8 cellular contexts compared by ENCODE assay signal in genomic region chr4:105474110-105474518, GRCh38. TPM values are rescaled to one million over a fixed set of nuclear protein-coding genes. Genes with fewer than 3 reads are reported as not detected.
DNase-seq lines count a peak whose midpoint lies in the region; ATAC-seq, FAIRE-seq and TF ChIP-seq lines count a peak whose summit lies in the region.

No MANE protein-coding gene starts in this region.

- no peaks in the 10 kb centered on the region for H3K9me3 ChIP-seq in BLaER1
- peaks cover 2% of the 10 kb centered on the region; the same call in 1 of the 2 replicates for H3K9me3 ChIP-seq in K562 (replicated peaks; ENCODE audit: control insufficient read depth, insufficient read depth, low read depth, low read length)
- peaks cover 2% of the 10 kb centered on the region for H3K9me3 ChIP-seq in iPS-18c (ENCODE audit: control insufficient read depth, insufficient read depth, low read length)
- H3K9me3 ChIP-seq in spleen: no peaks in the 10 kb centered on the region

- CTCF ChIA-PET in K562 (lab: Yijun Ruan, JAX; ENCODE audit: low intra/inter-chr PET ratio): no interaction called here

- H3K27me3 ChIP-seq in BLaER1 (no peaks in the 10 kb centered on the region), K562 (ENCODE audit: control insufficient read depth in 2 of 2, insufficient read depth in 2 of 2, low read length in 2 of 2) (no peaks in the 10 kb centered on the region), spleen (replicated peaks in 1 of 7) (no peaks in the 10 kb centered on the region)

- H3K27me3 Mint-ChIP-seq in IgD-negative memory B cell: no peaks in the 10 kb centered on the region

- H3K79me2 ChIP-seq in K562 (ENCODE audit: control insufficient read depth, insufficient read depth, low read length): peaks cover 46% of the 10 kb centered on the region

- H4K20me1 ChIP-seq in BLaER1: peaks cover 39% of the 10 kb centered on the region
- 0 out of 2 replicates have a peak, but pooled peaks cover 5% of the 10 kb centered on the region for H4K20me1 ChIP-seq in K562 (replicated peaks; ENCODE audit: control insufficient read depth, insufficient read depth, low read length)

- H3K9me1 ChIP-seq in K562 (ENCODE audit: control insufficient read depth, insufficient read depth, low read length): no peaks in the 10 kb centered on the region

- no TSS peak for BruUV-seq in K562 (replicated peaks; lab: Mats Ljungman, UMichigan)

- peak; percentile 29 for FAIRE-seq in K562 (lab: Jason Lieb, UNC)

- H3K27ac Mint-ChIP-seq in IgD-negative memory B cell: peak overlapping the region; percentile 98 to 100 (median 100)

- DNase-seq in K562 (ENCODE audit: extremely low read depth in 1 of 4, low spot score in 3 of 4) (no peak), spleen (no peak), SKM-1 (lab: John Stamatoyannopoulos, UW; ENCODE audit: unreplicated experiment) (no peak)

- WGBS in K562 (ENCODE audit: insufficient coverage, low coverage, missing lambda C conversion rate): 10% methylated on average over 21 of the region's 21 CpGs
- 10 to 15% (median 11%) methylated on average over 18 to 21 of the region's 21 CpGs for WGBS in spleen, 5 donors

- TF ChIP-seq CTCF in K562 (IDR thresholded peaks at IDR 0.05 in 2 of 3, conservative IDR thresholded peaks at IDR 0.05 in 1 of 3; ENCODE audit: insufficient read depth in 2 of 3, low read depth in 1 of 3, low read length in 3 of 3): peak; percentile 79 to 85 (median 83); a peak in 5 of 6 replicates
- TF ChIP-seq CTCF in spleen (IDR thresholded peaks at IDR 0.05 in 8 of 11, conservative IDR thresholded peaks at IDR 0.05 in 3 of 11): peak; percentile 63 to 96 (median 90)

- peak overlapping the region; percentile 83 for H3K4me2 ChIP-seq in BLaER1
- peak overlapping the region; percentile 92 for H3K4me2 ChIP-seq in K562 (ENCODE audit: insufficient read depth, low read length)

- peak overlapping the region; percentile 98 to 100 (median 99) for H3K4me3 Mint-ChIP-seq in IgD-negative memory B cell

- peak overlapping the region; percentile 84 for H2AFZ ChIP-seq in K562 (ENCODE audit: low read depth, low read length)

- peaks cover 19% of the 10 kb centered on the region for H3K4me1 ChIP-seq in BLaER1
- H3K4me1 ChIP-seq in K562 (replicated peaks in 1 of 2; ENCODE audit: control insufficient read depth in 2 of 2, insufficient read depth in 2 of 2, low read length in 2 of 2): peaks cover 8 to 10% of the 10 kb centered on the region in 2 experiments; a peak in 2 of 5 replicates
- peaks cover 9 to 46% (median 42%) of the 10 kb centered on the region in 6 donors for H3K4me1 ChIP-seq in spleen

- ATAC-seq in GM18870 (IDR thresholded peaks at IDR 0.05; ENCODE audit: unreplicated experiment) (peak; percentile 19), K562 (no peak), HG03025 (IDR thresholded peaks at IDR 0.05; ENCODE audit: low FRiP score, unreplicated experiment) (no peak)

- H3K27ac ChIP-seq in BLaER1: peak overlapping the region; percentile 97
- peak overlapping the region; percentile 85; the same call in 1 of the 3 replicates for H3K27ac ChIP-seq in K562 (ENCODE audit: extremely low read depth, low read depth, low read length)
- peak overlapping the region; percentile 92 to 100 (median 99) for H3K27ac ChIP-seq in spleen

- H3K9me3 Mint-ChIP-seq in IgD-negative memory B cell: no peaks in the 10 kb centered on the region

- in situ Hi-C loops in K562 (cut with MboI): loop anchor here (5.0 kb wide), 1 partner anchor 332 kb away; no protein-coding TSS in a partner anchor

- peak overlapping the region; percentile 97 for H3K9ac ChIP-seq in BLaER1
- peak overlapping the region; percentile 89 to 98; a peak in 3 of 4 replicates for H3K9ac ChIP-seq in K562 (ENCODE audit: insufficient read depth in 1 of 2, low read depth in 2 of 2, low read length in 2 of 2)

- peak in 1 of 2 experiments; percentile 30; a peak in 2 of 4 replicates for TF ChIP-seq RAD21 in K562 (CRISPR knock-in tag; conservative IDR thresholded peaks at IDR 0.05 in 1 of 2, IDR thresholded peaks at IDR 0.05 in 1 of 2)

- H3K4me1 Mint-ChIP-seq in IgD-negative memory B cell: peaks cover 16 to 28% (median 22%) of the 10 kb centered on the region in 3 donors

- TF ChIP-seq EP300 in K562 (IDR thresholded peaks at IDR 0.05; ENCODE audit: low read length): no peak

- POLR2A ChIA-PET in K562 (lab: Yijun Ruan, JAX): interaction anchor here (0.6 to 1.6 kb wide), 7 partner anchors 9 to 330 kb away, joined by 3 to 7 read pairs (median 4); partner anchors contain the start of gene TET2

- intact Hi-C loops in K562 (cut with micrococcal nuclease): loop anchor here (5.0 to 10.0 kb wide), 2 partner anchors 232 to 979 kb away; partner anchors contain the start of gene CXXC4
- intact Hi-C loops in spleen (cut with DNase I; ENCODE audit: low total_unique reads): loop anchor here (5.0 kb wide), 1 partner anchor 337 kb away; no protein-coding TSS in a partner anchor

- no peak for TF ChIP-seq POLR2A in K562 (conservative IDR thresholded peaks at IDR 0.05)
- no peak for TF ChIP-seq POLR2A in spleen (IDR thresholded peaks at IDR 0.05)

- H3K36me3 ChIP-seq in BLaER1: peaks cover 7% of the 10 kb centered on the region; the same call in 1 of the 2 replicates
- peaks cover 35% of the 10 kb centered on the region; the same call in 2 of the 3 replicates for H3K36me3 ChIP-seq in K562 (ENCODE audit: control insufficient read depth, insufficient read depth, low read length)
- no peaks in the 10 kb centered on the region for H3K36me3 ChIP-seq in spleen

- H3K4me3 ChIP-seq in BLaER1 (peak overlapping the region; percentile 97), K562 (peak overlapping the region; percentile 79), iPS-18c (ENCODE audit: insufficient read depth, low read depth, low read length) (peak overlapping the region; percentile 84), spleen (peak overlapping the region; percentile 77 to 93 (median 81))

- no peaks in the 10 kb centered on the region for H3K36me3 Mint-ChIP-seq in IgD-negative memory B cell

TF ChIP-seq in K562, 482 proteins besides CTCF, POLR2A, EP300 and RAD21 (continues in another document):
- TF ChIP-seq, protein P1, sequence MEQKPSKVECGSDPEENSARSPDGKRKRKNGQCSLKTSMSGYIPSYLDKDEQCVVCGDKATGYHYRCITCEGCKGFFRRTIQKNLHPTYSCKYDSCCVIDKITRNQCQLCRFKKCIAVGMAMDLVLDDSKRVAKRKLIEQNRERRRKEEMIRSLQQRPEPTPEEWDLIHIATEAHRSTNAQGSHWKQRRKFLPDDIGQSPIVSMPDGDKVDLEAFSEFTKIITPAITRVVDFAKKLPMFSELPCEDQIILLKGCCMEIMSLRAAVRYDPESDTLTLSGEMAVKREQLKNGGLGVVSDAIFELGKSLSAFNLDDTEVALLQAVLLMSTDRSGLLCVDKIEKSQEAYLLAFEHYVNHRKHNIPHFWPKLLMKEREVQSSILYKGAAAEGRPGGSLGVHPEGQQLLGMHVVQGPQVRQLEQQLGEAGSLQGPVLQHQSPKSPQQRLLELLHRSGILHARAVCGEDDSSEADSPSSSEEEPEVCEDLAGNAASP (IDR thresholded peaks at IDR 0.05): no peak
- TF ChIP-seq, protein P2, sequence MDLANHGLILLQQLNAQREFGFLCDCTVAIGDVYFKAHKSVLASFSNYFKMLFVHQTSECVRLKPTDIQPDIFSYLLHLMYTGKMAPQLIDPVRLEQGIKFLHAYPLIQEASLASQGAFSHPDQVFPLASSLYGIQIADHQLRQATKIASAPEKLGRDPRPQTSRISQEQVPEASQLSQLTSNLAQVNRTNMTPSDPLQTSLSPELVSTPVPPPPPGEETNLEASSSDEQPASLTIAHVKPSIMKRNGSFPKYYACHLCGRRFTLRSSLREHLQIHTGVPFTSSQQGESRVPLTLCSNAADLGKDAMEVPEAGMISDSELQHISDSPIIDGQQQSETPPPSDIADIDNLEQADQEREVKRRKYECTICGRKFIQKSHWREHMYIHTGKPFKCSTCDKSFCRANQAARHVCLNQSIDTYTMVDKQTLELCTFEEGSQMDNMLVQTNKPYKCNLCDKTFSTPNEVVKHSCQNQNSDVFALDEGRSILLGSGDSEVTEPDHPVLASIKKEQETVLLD (IDR thresholded peaks at IDR 0.05): 0 out of 2 replicates have a peak, but pooled peaks have one; percentile 5
- TF ChIP-seq ZNF232 (CRISPR knock-in tag; IDR thresholded peaks at IDR 0.05) (no peak), U2AF1 (optimal IDR thresholded peaks at IDR 0.05; ENCODE audit: low read depth, low read length) (no peak)

RNA-seq across cellular contexts. Expression of gene PPA2, which starts 0.3 kb away (rescaled TPM):
- polyA plus RNA-seq in IgD-negative memory B cell: 102 TPM
- total RNA-seq in K562 (2011; cell fraction: chromatin; rRNA removed; ENCODE audit: low replicate concordance): 59.6 and 110 TPM in 2 replicates
- total RNA-seq in K562 (2011; cell fraction: nucleolus; rRNA removed): 47.4 and 49.3 TPM in 2 replicates
- total RNA-seq in K562 (2011; cell fraction: nucleoplasm; rRNA removed): 57.9 and 67.3 TPM in 2 replicates
- total RNA-seq in K562 (2014; rRNA removed): 79.8 and 124 TPM in 2 replicates
- 109 and 129 TPM in 2 replicates for total RNA-seq in K562 (2014; rRNA removed; fragmentation: Illumina TruSeq; extraction: Trizol)
- total RNA-seq in K562 (2015; rRNA removed; fragmentation: Illumina TruSeq; extraction: Trizol): 75.4 and 79.5 TPM in 2 replicates
- total RNA-seq in K562 (2021): 104 and 107 TPM in 2 replicates
- 154 and 190 TPM in 2 replicates for polyA plus RNA-seq in K562 (2011; rRNA removed)
- polyA plus RNA-seq in K562 (2011; cell fraction: cytosol; rRNA removed): 33.9 and 41.6 TPM in 2 replicates
- polyA plus RNA-seq in K562 (2011; cell fraction: nucleus; rRNA removed): 44.7 and 49.9 TPM in 2 replicates
- 82.9 and 96.4 TPM in 2 replicates for polyA plus RNA-seq in K562 (2012)
- polyA plus RNA-seq in K562 (2014; fragmentation: Illumina TruSeq; extraction: Trizol): 48.3 and 56.7 TPM in 2 replicates
- 100 to 1,000 TPM in 1 of 2 experiments, 10 to 100 TPM in 1; 81.8 to 115 TPM for polyA plus RNA-seq in K562 (2014; fragmentation: Nextera tagmentation; extraction: Ambion mirVana)
- 110 and 119 TPM in 2 replicates for polyA plus RNA-seq in K562 (2014; rRNA removed)
- 69.7 and 95.0 TPM in 2 replicates for polyA minus RNA-seq in K562 (2011; rRNA and poly(A)+ RNA removed)
- polyA minus RNA-seq in K562 (2011; cell fraction: cytosol; rRNA and poly(A)+ RNA removed): 55.6 and 60.4 TPM in 2 replicates
- polyA minus RNA-seq in K562 (2011; cell fraction: nucleus; rRNA and poly(A)+ RNA removed): 106 and 153 TPM in 2 replicates
- total RNA-seq in spleen: 100 to 1,000 TPM in 1 of 7 donors, 10 to 100 TPM in 6; 56.9 to 113 (median 69.1) TPM
- polyA plus RNA-seq in spleen: 10 to 100 TPM; 45.2 to 67.8 (median 48.5) TPM
